Comparison of ENCODE assay signal across 13 cellular contexts in genomic region chr12:79643821-79644220, GRCh38.
"Had no signal": no experiment of that assay in that cellular context is flagged by ENCODE, and none has a peak within 500 bp of the region (broad histone marks: within the 10 kb centered on the region; RNA-seq: fewer than 3 reads in every experiment).

No MANE protein-coding gene starts in this region.

- H3K27ac ChIP-seq: brain microvascular endothelial cell, dorsolateral prefrontal cortex, esophagus squamous epithelium, pancreas, thyroid gland, uterus had no signal

- ATAC-seq: activated CD4-positive, CD25-positive, alpha-beta regulatory T cell treated with anti-CD3 and anti-CD28 coated beads, Interleukin-2, amount 50 U/mL, for 24 hours; left ventricle myocardium superior; pancreas had no signal

- H3K4me3 ChIP-seq: dorsolateral prefrontal cortex, esophagus squamous epithelium, pancreas, thyroid gland, uterus had no signal

- H3K9me3 ChIP-seq: esophagus squamous epithelium, pancreas, thyroid gland, uterus had no signal

- DNase-seq: activated CD4-positive, alpha-beta memory T cell treated with anti-CD3 and anti-CD28 coated beads for 36 hours; activated gamma-delta T cell; activated T-cell treated with anti-CD3 and anti-CD28 coated beads, Interleukin-2, amount 50 U/mL, for 48 hours; brain microvascular endothelial cell; dorsolateral prefrontal cortex; esophagus squamous epithelium; foreskin fibroblast; islet precursor cell; left ventricle myocardium superior; pancreas; thyroid gland; uterus had no signal

- H3K4me1 ChIP-seq: esophagus squamous epithelium had no signal

- H3K27me3 ChIP-seq: brain microvascular endothelial cell, esophagus squamous epithelium, pancreas, thyroid gland, uterus had no signal

- FAIRE-seq: pancreas had no signal

- H3K36me3 ChIP-seq: brain microvascular endothelial cell, esophagus squamous epithelium, pancreas, thyroid gland, uterus had no signal
